Comparison of ENCODE assay signal across 21 cellular contexts in the genomic region with DNA sequence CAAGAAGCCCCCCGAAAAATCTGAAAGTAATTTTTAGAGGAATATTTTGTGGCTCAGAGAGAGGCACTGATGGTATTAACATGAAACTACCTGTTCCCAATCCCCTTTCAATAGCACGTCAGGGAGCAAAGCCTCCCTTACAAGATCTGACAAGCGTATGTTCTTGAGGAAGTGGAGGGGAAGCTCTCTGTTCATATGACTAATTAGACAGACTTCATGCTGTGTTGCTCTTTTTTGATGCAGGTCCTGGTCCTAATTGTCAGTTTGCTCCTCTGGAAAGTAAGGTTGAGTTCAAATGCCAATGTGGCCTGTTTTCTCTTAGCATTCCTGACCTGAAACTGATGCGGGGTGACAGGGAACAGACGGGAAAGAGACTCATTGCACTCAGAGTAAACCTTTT. TPM values are rescaled to one million over a fixed set of nuclear protein-coding genes. Genes with fewer than 3 reads are reported as not detected.
"Had no signal": no experiment of that assay in that cellular context is flagged by ENCODE, and none has a peak within 500 bp of the region (broad histone marks: within the 10 kb centered on the region; RNA-seq: fewer than 3 reads in every experiment).

No MANE protein-coding gene starts in this region.

- H3K4me1 Mint-ChIP-seq: naive thymus-derived CD4-positive, alpha-beta T cell; nephron progenitor cell had no signal

- H3K4me1 ChIP-seq: esophagus muscularis mucosa, gastrocnemius medialis, suprapubic skin, thyroid gland, upper lobe of left lung, uterus had no signal

- H3K9me3 Mint-ChIP-seq: effector memory CD8-positive, alpha-beta T cell; nephron progenitor cell had no signal

- H3K4me3 ChIP-seq: esophagus muscularis mucosa, gastrocnemius medialis, heart right ventricle, ovary, suprapubic skin, thyroid gland, upper lobe of left lung, uterus had no signal

- H3K36me3 Mint-ChIP-seq: naive thymus-derived CD4-positive, alpha-beta T cell had no signal

- DNase-seq: effector memory CD8-positive, alpha-beta T cell; gastrocnemius medialis; heart right ventricle; hypothalamus; kidney glomerular epithelial cell; mesendoderm; naive thymus-derived CD4-positive, alpha-beta T cell; nephron progenitor cell; ovary; right cardiac atrium; small intestine; stimulated activated CD4-positive, alpha-beta T cell treated with anti-CD3 and anti-CD28 coated beads, Interleukin-12 subunit alpha, Interleukin-12 subunit beta, amount 100 ng/mL, for 4 hours; stimulated activated naive CD4-positive, alpha-beta T cell; thyroid gland; upper lobe of left lung; uterus had no signal

- ATAC-seq: effector memory CD8-positive, alpha-beta T cell; gastrocnemius medialis; naive thymus-derived CD4-positive, alpha-beta T cell had no signal

- H3K36me3 ChIP-seq: esophagus muscularis mucosa, gastrocnemius medialis, heart right ventricle, ovary, suprapubic skin, thyroid gland, upper lobe of left lung, uterus had no signal

- H3K27me3 ChIP-seq: gastrocnemius medialis, heart right ventricle, ovary, thyroid gland, upper lobe of left lung, uterus had no signal

- H3K9me3 ChIP-seq: esophagus muscularis mucosa, gastrocnemius medialis, heart right ventricle, ovary, suprapubic skin, thyroid gland, upper lobe of left lung, uterus had no signal

- H3K27ac ChIP-seq: epithelial cell of prostate, esophagus muscularis mucosa, gastrocnemius medialis, heart right ventricle, ovary, suprapubic skin, thyroid gland, upper lobe of left lung, uterus had no signal

- H3K27ac Mint-ChIP-seq: effector memory CD8-positive, alpha-beta T cell; naive thymus-derived CD4-positive, alpha-beta T cell; nephron progenitor cell had no signal

- H3K4me3 Mint-ChIP-seq: effector memory CD8-positive, alpha-beta T cell; naive thymus-derived CD4-positive, alpha-beta T cell; nephron progenitor cell had no signal

RNA-seq across cellular contexts. Expression of gene TBX20, which starts 27.0 kb away (rescaled TPM):
- total RNA-seq: gastrocnemius medialis; lung microvascular endothelial cell; naive thymus-derived CD4-positive, alpha-beta T cell; posterior vena cava; suprapubic skin had no signal
- polyA plus RNA-seq: naive thymus-derived CD4-positive, alpha-beta T cell; ovary; small intestine had no signal
